In genomic region chr3:35633332-35634124, GRCh38 we compare ENCODE assay signal across 19 cellular contexts. TPM values are rescaled to one million over a fixed set of nuclear protein-coding genes. Genes with fewer than 3 reads are reported as not detected.
DNase-seq lines count a peak whose midpoint lies in the region; ATAC-seq, FAIRE-seq and TF ChIP-seq lines count a peak whose summit lies in the region.
"Had no signal": no experiment of that assay in that cellular context is flagged by ENCODE, and none has a peak within 500 bp of the region (broad histone marks: within the 10 kb centered on the region; RNA-seq: fewer than 3 reads in every experiment).

No MANE protein-coding gene starts in this region.

- no peaks in the 10 kb centered on the region for H3K27me3 ChIP-seq in OCI-LY3 (ENCODE audit: low read depth, low read length)
- H3K27me3 ChIP-seq in psoas muscle (ENCODE audit: insufficient read depth in 3 of 3, low read length in 2 of 3), result no peaks in the 10 kb centered on the region
- peaks cover 0 to under 1% of the 10 kb centered on the region in 2 donors for H3K27me3 ChIP-seq in body of pancreas

- H3K9me3 ChIP-seq in OCI-LY3 (ENCODE audit: insufficient read depth, low read length) (no peaks in the 10 kb centered on the region), psoas muscle (no peaks in the 10 kb centered on the region), body of pancreas (no peaks in the 10 kb centered on the region)

- H3K36me3 ChIP-seq in OCI-LY3 (replicated peaks; ENCODE audit: low read depth, low read length), result no peaks in the 10 kb centered on the region
- no peaks in the 10 kb centered on the region for H3K36me3 ChIP-seq in psoas muscle (ENCODE audit: insufficient read depth in 1 of 2, low read depth in 1 of 2)
- no peaks in the 10 kb centered on the region for H3K36me3 ChIP-seq in body of pancreas (replicated peaks in 1 of 2; ENCODE audit: insufficient read depth in 1 of 2, low read depth in 2 of 2)
- H3K36me3 ChIP-seq: BLaER1 treated with 17β-estradiol and CSF1 and Interleukin-3, amounts not matched to agents 10 nM and 100 nM had no signal

- H3K4me3 ChIP-seq in OCI-LY3 (ENCODE audit: low read length), result no peak overlapping the region
- no peak overlapping the region for H3K4me3 ChIP-seq in psoas muscle
- no peak overlapping the region for H3K4me3 ChIP-seq in body of pancreas
- H3K4me3 ChIP-seq: BLaER1 treated with 17β-estradiol and CSF1 and Interleukin-3, amounts not matched to agents 10 nM and 100 nM; PC-9; SK-N-MC had no signal

- no peak for FAIRE-seq in urothelium cell line (lab: Jason Lieb, UNC)
- FAIRE-seq: HepG2 had no signal

- in situ Hi-C loops in G401 (cut with HindIII; ENCODE audit: low sequenced_read_pairs), result no loop called here

- no peak overlapping the region for H3K27ac Mint-ChIP-seq in natural killer cell
- H3K27ac Mint-ChIP-seq: H9 had no signal

- no peak overlapping the region for H3K4me3 Mint-ChIP-seq in natural killer cell
- H3K4me3 Mint-ChIP-seq: H9 had no signal

- no peak overlapping the region for H3K27ac ChIP-seq in OCI-LY3 (ENCODE audit: low read length)
- no peak overlapping the region for H3K27ac ChIP-seq in psoas muscle
- no peak overlapping the region for H3K27ac ChIP-seq in body of pancreas
- H3K27ac ChIP-seq: BLaER1 treated with 17β-estradiol and CSF1 and Interleukin-3, amounts not matched to agents 10 nM and 100 nM; PC-9; SK-N-MC had no signal

- peaks cover 0 to 2% of the 10 kb centered on the region in 2 donors for H3K9me3 Mint-ChIP-seq in natural killer cell

- peaks cover 1 to 12% of the 10 kb centered on the region in 2 donors for H3K27me3 Mint-ChIP-seq in natural killer cell (ENCODE audit: low read depth in 2 of 2)

- intact Hi-C loops in psoas muscle (cut with DNase I), result no loop called here
- intact Hi-C loops in natural killer cell (cut with micrococcal nuclease), result no loop called here
- intact Hi-C loops in body of pancreas (cut with DNase I), result no loop called here

- no peaks in the 10 kb centered on the region for H3K79me2 ChIP-seq in OCI-LY3 (ENCODE audit: low read length)

- TF ChIP-seq CTCF in OCI-LY3 (IDR thresholded peaks at IDR 0.05; ENCODE audit: low read depth, low read length) (no peak), psoas muscle (IDR thresholded peaks at IDR 0.05) (no peak), natural killer cell (IDR thresholded peaks at IDR 0.05) (no peak), body of pancreas (IDR thresholded peaks at IDR 0.05) (no peak)

- no peaks in the 10 kb centered on the region for H3K4me1 Mint-ChIP-seq in natural killer cell

- ATAC-seq in psoas muscle (peak in 3 of 4 donors; percentile 50 to 78 (median 64)), natural killer cell (no peak), body of pancreas (no peak)
- ATAC-seq: HepG2 had no signal

- H4K20me1 ChIP-seq in OCI-LY3 (ENCODE audit: insufficient read depth, low read length), result no peaks in the 10 kb centered on the region
- H4K20me1 ChIP-seq: BLaER1 treated with 17β-estradiol and CSF1 and Interleukin-3, amounts not matched to agents 10 nM and 100 nM had no signal

- no peaks in the 10 kb centered on the region for H3K36me3 Mint-ChIP-seq in natural killer cell

- WGBS in psoas muscle, 3 donors, result 46 to 63% (median 53%) methylated on average over 4 of the region's 4 CpGs
- WGBS in body of pancreas, 2 donors, result 56 to 57% methylated on average over 4 of the region's 4 CpGs

- H3K4me2 ChIP-seq in OCI-LY3 (ENCODE audit: low read length), result no peak overlapping the region
- H3K4me2 ChIP-seq: BLaER1 treated with 17β-estradiol and CSF1 and Interleukin-3, amounts not matched to agents 10 nM and 100 nM; PC-9 had no signal

- TF ChIP-seq POLR2A in body of pancreas (IDR thresholded peaks at IDR 0.05), result no peak

- H3K9ac ChIP-seq in OCI-LY3 (ENCODE audit: low read length), result no peak overlapping the region
- H3K9ac ChIP-seq: BLaER1 treated with 17β-estradiol and CSF1 and Interleukin-3, amounts not matched to agents 10 nM and 100 nM had no signal

- H2AFZ ChIP-seq in OCI-LY3 (ENCODE audit: low read depth, low read length), result 0 out of 2 replicates have a peak overlapping the region, but pooled peaks have one; percentile 48
- H2AFZ ChIP-seq: PC-9 had no signal

- DNase-seq in G401 (ENCODE audit: low spot score) (peak; percentile 53), astrocyte of the hippocampus (ENCODE audit: low read depth, low spot score) (peak; percentile 41), psoas muscle (no peak), natural killer cell (no peak), dermis blood vessel endothelial cell (no peak), urothelium cell line (ENCODE audit: low spot score) (no peak), body of pancreas (no peak)
- DNase-seq: COR-L47, DMS153, H9, Karpas-422, NCI-H1417, NCI-H1930, NCI-H510A treated with DMSO at 0.1 percent for 48 hours, PC-9 had no signal

- H3K4me1 ChIP-seq in OCI-LY3 (ENCODE audit: low read length) (peaks cover 7% of the 10 kb centered on the region; the same call in 1 of the 2 replicates), psoas muscle (no peaks in the 10 kb centered on the region), body of pancreas (no peaks in the 10 kb centered on the region)

RNA-seq across cellular contexts. Expression of gene ARPP21, which starts 5.8 kb away (rescaled TPM):
- not detected in 2 replicates for total RNA-seq in G401 (2014; rRNA removed; shearing (Covaris generic))
- total RNA-seq in psoas muscle, result 100 to 1,000 TPM in 3 of 4 donors, 10 to 100 TPM in 1; 99.6 to 336 (median 123) TPM
- 100 to 1,000 TPM in 1 of 3 donors, 10 to 100 TPM in 2; 86.4 to 101 (median 99.9) TPM for polyA plus RNA-seq in psoas muscle
- not detected for total RNA-seq in natural killer cell
- total RNA-seq in dermis blood vessel endothelial cell, result under 0.01 TPM in 1 of 2 replicates, not detected in the other
- not detected for total RNA-seq in body of pancreas
- total RNA-seq: H9, HepG2, PC-9 had no signal
- polyA plus RNA-seq: HepG2 had no signal

Comparison
In these comparisons a context has a peak if more than half of its experiments do, and no peak if none do; other contexts are left out.
1. DNase-seq: peak in G401 (single experiment) and astrocyte of the hippocampus (single experiment); none in psoas muscle (0 of 2), natural killer cell (single experiment), dermis blood vessel endothelial cell (single experiment), urothelium cell line (single experiment) and body of pancreas (0 of 4).
2. ATAC-seq: peak in psoas muscle (3 of 4); none in natural killer cell (0 of 3) and body of pancreas (single experiment).
3. RNA of gene ARPP21, which starts 5.8 kb away (total RNA-seq): 99.6 to 336 TPM in psoas muscle; not detected in G401, not detected in natural killer cell, under 0.01 TPM in dermis blood vessel endothelial cell and not detected in body of pancreas; every median in the first group is over 10 times any median in the second.